ENCODE assay signal across 1 cellular context in the genomic region with DNA sequence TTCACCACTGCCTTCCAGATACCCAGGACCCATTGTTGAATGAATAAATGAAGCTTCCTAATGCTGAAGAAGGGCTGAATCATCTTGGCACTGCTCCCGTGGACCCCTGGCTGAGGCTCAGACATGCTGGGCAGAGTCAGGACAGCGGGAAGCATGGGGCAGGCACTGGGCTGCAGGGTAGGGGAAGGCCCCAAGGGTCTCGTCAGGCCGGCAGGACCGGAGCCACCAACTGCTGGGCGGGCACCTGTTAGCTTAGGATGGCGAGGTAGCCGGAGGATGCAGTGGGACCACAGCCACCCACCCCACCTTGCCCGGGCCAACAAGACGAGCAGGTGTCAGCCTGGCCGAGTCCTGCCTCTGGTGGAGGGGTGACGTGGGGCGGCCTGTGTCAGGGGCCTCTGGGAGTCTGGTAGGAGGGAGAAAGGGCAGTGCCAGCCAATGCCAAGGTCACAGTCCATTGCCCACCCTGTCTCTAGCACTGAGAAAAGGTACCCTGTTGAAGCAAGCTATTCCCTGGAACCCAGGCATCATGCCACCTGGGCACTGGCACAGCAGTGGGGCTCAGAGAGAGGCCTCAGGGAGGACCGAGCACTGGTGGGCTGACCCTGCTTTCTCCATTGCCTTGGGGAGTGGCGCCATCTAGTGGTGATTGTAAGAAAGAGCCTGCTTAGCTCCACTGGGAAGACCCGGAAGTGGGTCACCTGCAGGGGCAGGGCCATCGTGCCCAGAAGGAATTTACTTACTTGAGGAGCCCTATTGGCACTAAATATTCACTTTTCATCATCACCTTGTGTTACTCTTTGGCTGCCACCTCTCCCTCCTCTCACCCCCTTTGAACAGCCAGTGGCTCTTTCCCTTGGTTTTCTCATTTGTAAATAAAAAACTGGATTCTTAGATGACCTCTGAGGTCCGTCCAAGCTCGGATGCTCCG.
TF ChIP-seq lines count a peak whose summit lies in the region.

No MANE protein-coding gene starts in this region.

TF ChIP-seq in IMR-90, 13 proteins besides CTCF, POLR2A, EP300 and RAD21 (continued from another document):
- TF ChIP-seq MAZ (IDR thresholded peaks at IDR 0.05; ENCODE audit: borderline replicate concordance, low read depth, low read length) (peak; percentile 50; the same call in 1 of the 2 replicates), CHD1 (IDR thresholded peaks at IDR 0.05; ENCODE audit: low read depth, low read length) (no peak), RFX5 (IDR thresholded peaks at IDR 0.05; ENCODE audit: low read depth, low read length) (no peak), MXI1 (IDR thresholded peaks at IDR 0.05; ENCODE audit: borderline replicate concordance, low read depth, low read length) (no peak)
- TF ChIP-seq, protein P1, sequence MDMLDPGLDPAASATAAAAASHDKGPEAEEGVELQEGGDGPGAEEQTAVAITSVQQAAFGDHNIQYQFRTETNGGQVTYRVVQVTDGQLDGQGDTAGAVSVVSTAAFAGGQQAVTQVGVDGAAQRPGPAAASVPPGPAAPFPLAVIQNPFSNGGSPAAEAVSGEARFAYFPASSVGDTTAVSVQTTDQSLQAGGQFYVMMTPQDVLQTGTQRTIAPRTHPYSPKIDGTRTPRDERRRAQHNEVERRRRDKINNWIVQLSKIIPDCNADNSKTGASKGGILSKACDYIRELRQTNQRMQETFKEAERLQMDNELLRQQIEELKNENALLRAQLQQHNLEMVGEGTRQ (IDR thresholded peaks at IDR 0.05; ENCODE audit: low read depth, low read length), result no peak
